ENCODE assay signal across 8 cellular contexts in the genomic region with DNA sequence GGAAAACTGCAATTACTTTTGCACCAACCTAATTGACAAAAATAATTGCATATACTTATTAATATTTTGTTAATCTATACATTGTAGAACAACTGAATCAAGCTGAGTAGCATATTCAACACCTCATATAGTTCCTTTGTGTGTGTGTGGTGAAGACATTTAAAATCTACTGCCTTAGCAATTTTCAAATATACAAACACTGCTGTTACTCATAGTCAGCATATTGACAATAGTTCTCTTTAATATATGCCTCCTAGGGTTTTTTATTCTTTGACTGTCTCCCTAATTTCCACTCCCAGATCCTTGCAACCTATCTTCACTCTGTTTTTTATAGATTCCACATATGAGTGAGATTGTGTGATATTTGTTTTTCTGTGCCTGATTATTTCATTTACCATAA.
"Had no signal": no experiment of that assay in that cellular context is flagged by ENCODE, and none has a peak within 500 bp of the region (broad histone marks: within the 10 kb centered on the region; RNA-seq: fewer than 3 reads in every experiment).

No MANE protein-coding gene starts in this region.

- FAIRE-seq: G401.6, GM12878, GM12891, GM12892, GM18507, GM19239 had no signal

- H3K4me3 ChIP-seq: GM12878 had no signal

- DNase-seq: GDM1, GF-D8 had no signal

- ATAC-seq: GM12878 had no signal
